27 cellular contexts compared by ENCODE assay signal in the genomic region with DNA sequence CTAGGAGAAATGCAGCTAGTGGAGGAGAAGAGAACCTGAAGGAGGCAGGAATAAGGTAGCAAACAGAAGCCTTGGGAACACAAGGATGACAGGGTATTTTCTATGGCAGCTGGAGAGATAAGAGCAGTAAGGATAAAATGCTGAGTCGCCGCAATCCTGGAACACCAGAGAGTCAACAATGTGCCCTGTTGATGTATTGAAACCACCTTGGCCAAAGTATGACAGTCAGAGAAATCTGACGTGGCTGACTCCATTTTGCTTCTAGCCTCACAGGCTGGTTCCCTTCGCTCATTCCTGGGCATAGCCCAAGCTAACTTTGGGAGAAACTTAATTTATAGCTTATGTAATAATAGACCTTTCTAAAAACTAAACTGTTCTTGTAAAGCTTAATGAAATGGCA. TPM values are rescaled to one million over a fixed set of nuclear protein-coding genes. Genes with fewer than 3 reads are reported as not detected.
DNase-seq lines count a peak whose midpoint lies in the region; ATAC-seq and TF ChIP-seq lines count a peak whose summit lies in the region.
"Had no signal": no experiment of that assay in that cellular context is flagged by ENCODE, and none has a peak within 500 bp of the region (broad histone marks: within the 10 kb centered on the region; RNA-seq: fewer than 3 reads in every experiment).

No MANE protein-coding gene starts in this region.

- H3K9me3 Mint-ChIP-seq in endothelial cell (ENCODE audit: unreplicated experiment), result no peaks in the 10 kb centered on the region
- no peaks in the 10 kb centered on the region for H3K9me3 Mint-ChIP-seq in neural progenitor cell
- H3K9me3 Mint-ChIP-seq: CD4-positive, CD25-positive, alpha-beta regulatory T cell; CD8-positive, alpha-beta memory T cell; HFFc6; IgD-negative memory B cell had no signal

- H3K9me3 ChIP-seq in IMR-90 (ENCODE audit: control insufficient read depth, insufficient read depth, low read length), result no peaks in the 10 kb centered on the region
- no peaks in the 10 kb centered on the region for H3K9me3 ChIP-seq in neural progenitor cell (ENCODE audit: low read depth)
- no peaks in the 10 kb centered on the region for H3K9me3 ChIP-seq in ascending aorta
- H3K9me3 ChIP-seq: BE2C had no signal

- TF ChIP-seq POLR2A in IMR-90 (IDR thresholded peaks at IDR 0.05; ENCODE audit: low read depth, low read length), result no peak

- H3K14ac ChIP-seq in IMR-90 (replicated peaks; ENCODE audit: low read depth, low read length), result no peak overlapping the region

- WGBS in IMR-90 (ENCODE audit: extremely low coverage in 2 of 2, insufficient read length in 1 of 2), 2 experiments, result no CpG with 5 or more reads among the region's 4 CpGs

- peaks cover 33% of the 10 kb centered on the region for H3K4me1 Mint-ChIP-seq in endothelial cell (ENCODE audit: unreplicated experiment)
- no peaks in the 10 kb centered on the region for H3K4me1 Mint-ChIP-seq in neural progenitor cell
- H3K4me1 Mint-ChIP-seq: CD4-positive, CD25-positive, alpha-beta regulatory T cell; CD8-positive, alpha-beta memory T cell; IgD-negative memory B cell had no signal

- no peaks in the 10 kb centered on the region for H3F3A ChIP-seq in neural progenitor cell (ENCODE audit: low read depth)

- no peaks in the 10 kb centered on the region for H3K79me1 ChIP-seq in IMR-90 (ENCODE audit: low read depth in 1 of 2, low read length in 2 of 2)

- no peak overlapping the region for H4K5ac ChIP-seq in IMR-90 (ENCODE audit: low read depth, low read length)

- H2AFZ ChIP-seq in IMR-90 (replicated peaks; ENCODE audit: low read length, poor library complexity), result no peak overlapping the region
- H2AFZ ChIP-seq in neural progenitor cell (replicated peaks), result peak overlapping the region; percentile 19
- H2AFZ ChIP-seq: GM23248 had no signal

- no peak overlapping the region for H2BK120ac ChIP-seq in IMR-90 (ENCODE audit: low read depth, low read length)

- H3K27me3 Mint-ChIP-seq in endothelial cell (ENCODE audit: unreplicated experiment), result peaks cover 2% of the 10 kb centered on the region
- no peaks in the 10 kb centered on the region for H3K27me3 Mint-ChIP-seq in neural progenitor cell (ENCODE audit: insufficient read depth, low read depth)
- H3K27me3 Mint-ChIP-seq: CD4-positive, CD25-positive, alpha-beta regulatory T cell had no signal

- no peak for ATAC-seq in IMR-90 (ENCODE audit: low read depth)
- ATAC-seq: HCT116 had no signal

- H2AK5ac ChIP-seq in IMR-90 (ENCODE audit: low read depth, low read length), result no peak overlapping the region

- peaks cover 9% of the 10 kb centered on the region; the same call in 1 of the 2 replicates for H3K9me1 ChIP-seq in IMR-90 (ENCODE audit: insufficient read depth, low read length)

- H4K8ac ChIP-seq in IMR-90 (ENCODE audit: low read depth in 2 of 2, low read length in 2 of 2), result no peak overlapping the region

- no TSS peak for BruUV-seq in IMR-90 (replicated peaks; lab: Mats Ljungman, UMichigan)

- H3K4me2 ChIP-seq in IMR-90 (ENCODE audit: low read depth, low read length) (no peak overlapping the region), neural progenitor cell (no peak overlapping the region)

- H3K27ac ChIP-seq in IMR-90 (ENCODE audit: insufficient read depth, low read length), result no peak overlapping the region
- H3K27ac ChIP-seq in neural progenitor cell, result no peak overlapping the region
- no peak overlapping the region for H3K27ac ChIP-seq in coronary artery
- H3K27ac ChIP-seq in ascending aorta, result no peak overlapping the region
- H3K27ac ChIP-seq: GM23248, HL-60 had no signal

- H3K36me3 Mint-ChIP-seq in endothelial cell (ENCODE audit: low read depth, unreplicated experiment), result no peaks in the 10 kb centered on the region
- H3K36me3 Mint-ChIP-seq in neural progenitor cell, result no peaks in the 10 kb centered on the region
- H3K36me3 Mint-ChIP-seq: CD4-positive, CD25-positive, alpha-beta regulatory T cell; CD8-positive, alpha-beta memory T cell; IgD-negative memory B cell had no signal

- H4K20me1 ChIP-seq in IMR-90 (ENCODE audit: insufficient read depth, low read length), result no peaks in the 10 kb centered on the region
- no peaks in the 10 kb centered on the region for H4K20me1 ChIP-seq in neural progenitor cell (ENCODE audit: low read depth)

- H3K27me3 ChIP-seq in IMR-90 (ENCODE audit: control insufficient read depth, insufficient read depth, low read length) (no peaks in the 10 kb centered on the region), neural progenitor cell (no peaks in the 10 kb centered on the region), ascending aorta (no peaks in the 10 kb centered on the region)
- H3K27me3 ChIP-seq: BE2C had no signal

- no peaks in the 10 kb centered on the region for H3K36me3 ChIP-seq in IMR-90 (ENCODE audit: control insufficient read depth, insufficient read depth, low read length)
- no peaks in the 10 kb centered on the region for H3K36me3 ChIP-seq in neural progenitor cell
- no peaks in the 10 kb centered on the region for H3K36me3 ChIP-seq in ascending aorta
- H3K36me3 ChIP-seq: BE2C had no signal

- no peak overlapping the region for H3K4me3 Mint-ChIP-seq in endothelial cell (ENCODE audit: unreplicated experiment)
- H3K4me3 Mint-ChIP-seq in neural progenitor cell, result no peak overlapping the region
- H3K4me3 Mint-ChIP-seq: CD4-positive, CD25-positive, alpha-beta regulatory T cell; CD8-positive, alpha-beta memory T cell; HFFc6; IgD-negative memory B cell had no signal

- H3K9ac ChIP-seq in IMR-90 (ENCODE audit: low read depth, low read length), result no peak overlapping the region
- H3K9ac ChIP-seq in neural progenitor cell, result no peak overlapping the region
- H3K9ac ChIP-seq: GM23248 had no signal

- intact Hi-C loops in IMR-90 (cut with micrococcal nuclease) (loop anchor here (5.0 kb wide), 1 partner anchor 152 kb away; a partner anchor contains a TSS), ascending aorta (cut with DNase I) (no loop called here)

- dilution Hi-C loops in IMR-90 (cut with HindIII; ENCODE audit: low sequenced_read_pairs, unreplicated experiment), result no loop called here

- no peak overlapping the region for H2AK9ac ChIP-seq in IMR-90 (replicated peaks; ENCODE audit: low read depth, low read length, poor library complexity)

- DNase-seq in NCI-H82 (lab: John Stamatoyannopoulos, UW), result peak; percentile 7
- no peak for DNase-seq in NCI-H82 treated with DMSO at 0.1 percent for 48 hours (lab: John Stamatoyannopoulos, UW; ENCODE audit: unreplicated experiment)
- no peak for DNase-seq in IMR-90
- DNase-seq in endothelial cell (ENCODE audit: low spot score), result no peak
- no peak for DNase-seq in neural progenitor cell (ENCODE audit: low spot score)
- no peak for DNase-seq in coronary artery (ENCODE audit: low spot score)
- DNase-seq in activated T-cell treated with anti-CD3 and anti-CD28 coated beads, Interleukin-2, amount 50 U/mL, for 1 hour, result no peak
- DNase-seq in ascending aorta (ENCODE audit: low spot score in 2 of 2), result no peak
- DNase-seq: ACHN; BE2C; C1 segment of cervical spinal cord; CD4-positive, CD25-positive, alpha-beta regulatory T cell; CD8-positive, alpha-beta memory T cell; COR-L47; DMS153; DND-41; EL; GM23248; H7; HFFc6; KG1 had no signal

- H3K56ac ChIP-seq in IMR-90 (ENCODE audit: extremely low read depth, insufficient read depth, low read length), result no peak overlapping the region

- TF ChIP-seq CTCF in IMR-90 (conservative IDR thresholded peaks at IDR 0.05; ENCODE audit: low read depth, low read length), result no peak
- TF ChIP-seq CTCF in endothelial cell (IDR thresholded peaks at IDR 0.05; ENCODE audit: unreplicated experiment), result no peak
- no peak for TF ChIP-seq CTCF in neural progenitor cell (IDR thresholded peaks at IDR 0.05)
- no peak for TF ChIP-seq CTCF in coronary artery (IDR thresholded peaks at IDR 0.05)
- no peak for TF ChIP-seq CTCF in ascending aorta (IDR thresholded peaks at IDR 0.05)

- 0 out of 3 replicates have a peak overlapping the region, but pooled peaks have one; percentile 42 for H2BK15ac ChIP-seq in IMR-90 (ENCODE audit: low read depth, low read length)

- H3K4me1 ChIP-seq in IMR-90 (ENCODE audit: control insufficient read depth, insufficient read depth, low read length) (peaks cover 11% of the 10 kb centered on the region), neural progenitor cell (no peaks in the 10 kb centered on the region), ascending aorta (no peaks in the 10 kb centered on the region)

- H3K18ac ChIP-seq in IMR-90 (ENCODE audit: low read depth, low read length), result no peak overlapping the region

- TF ChIP-seq RAD21 in IMR-90 (IDR thresholded peaks at IDR 0.05; ENCODE audit: low read length), result no peak

- POLR2A ChIA-PET in IMR-90 (lab: Charles Lee; ENCODE audit: unreplicated experiment), result no interaction called here

- CTCF ChIA-PET in IMR-90 (lab: Yijun Ruan, JAX), result interaction anchor here (1.0 kb wide), 1 partner anchor 10 kb away, joined by 3 read pairs; no protein-coding TSS in a partner anchor

- H2BK20ac ChIP-seq in IMR-90 (ENCODE audit: low read depth, low read length), result no peak overlapping the region

- no peak overlapping the region for H4K91ac ChIP-seq in IMR-90 (ENCODE audit: insufficient read depth, low read depth, low read length)

- peak overlapping the region; percentile 62 for H3K27ac Mint-ChIP-seq in endothelial cell (ENCODE audit: unreplicated experiment)
- H3K27ac Mint-ChIP-seq in neural progenitor cell, result no peak overlapping the region
- H3K27ac Mint-ChIP-seq: CD4-positive, CD25-positive, alpha-beta regulatory T cell; CD8-positive, alpha-beta memory T cell; HFFc6; IgD-negative memory B cell had no signal

- in situ Hi-C loops in IMR-90 (cut with MboI; ENCODE audit: low sequenced_read_pairs), result no loop called here

- no peak overlapping the region; the same call in 1 of the 2 replicates for H3K4ac ChIP-seq in IMR-90 (ENCODE audit: low read depth, low read length)

- H3K4me3 ChIP-seq in IMR-90 (ENCODE audit: insufficient read depth, low read depth, low read length) (no peak overlapping the region), neural progenitor cell (no peak overlapping the region), coronary artery (no peak overlapping the region), ascending aorta (no peak overlapping the region)
- H3K4me3 ChIP-seq: GM23248 had no signal

- no peaks in the 10 kb centered on the region for H3K79me2 ChIP-seq in neural progenitor cell (ENCODE audit: low read depth)

- H3K23ac ChIP-seq in IMR-90 (ENCODE audit: low read depth, low read length), result no peak overlapping the region

- H2BK5ac ChIP-seq in IMR-90 (ENCODE audit: low read depth, low read length, poor library complexity, severe bottlenecking), result no peak overlapping the region

TF ChIP-seq in IMR-90, 13 proteins besides CTCF, POLR2A, EP300 and RAD21:
- TF ChIP-seq NFE2L2 (IDR thresholded peaks at IDR 0.05; ENCODE audit: low read depth, low read length), result no peak
- peak; percentile 78 for TF ChIP-seq MAFK (IDR thresholded peaks at IDR 0.05; ENCODE audit: low read depth, low read length)

RNA-seq across cellular contexts. Expression of a gene that starts 56.6 kb away (rescaled TPM):
- total RNA-seq in IMR-90 (2012; rRNA removed) (not detected in 2 replicates), endothelial cell (ENCODE audit: unreplicated experiment) (not detected), neural progenitor cell (ENCODE audit: low replicate concordance) (not detected in 2 replicates), ascending aorta (not detected)
- polyA plus RNA-seq in IMR-90 (2012; rRNA removed), result not detected in 2 replicates
- polyA plus RNA-seq in IMR-90 (2012; cell fraction: cytosol; rRNA removed), result not detected in 2 replicates
- polyA plus RNA-seq in IMR-90 (2012; cell fraction: nucleus; rRNA removed; ENCODE audit: low replicate concordance), result not detected in 2 replicates
- total RNA-seq: A172; CD4-positive, CD25-positive, alpha-beta regulatory T cell; CD8-positive, alpha-beta memory T cell; G401; GM23248; H7; HT1080 had no signal
- polyA plus RNA-seq: CD4-positive, CD25-positive, alpha-beta regulatory T cell; CD8-positive, alpha-beta memory T cell; GM23248; IgD-negative memory B cell had no signal
